11 cellular contexts compared by ENCODE assay signal in the genomic region with DNA sequence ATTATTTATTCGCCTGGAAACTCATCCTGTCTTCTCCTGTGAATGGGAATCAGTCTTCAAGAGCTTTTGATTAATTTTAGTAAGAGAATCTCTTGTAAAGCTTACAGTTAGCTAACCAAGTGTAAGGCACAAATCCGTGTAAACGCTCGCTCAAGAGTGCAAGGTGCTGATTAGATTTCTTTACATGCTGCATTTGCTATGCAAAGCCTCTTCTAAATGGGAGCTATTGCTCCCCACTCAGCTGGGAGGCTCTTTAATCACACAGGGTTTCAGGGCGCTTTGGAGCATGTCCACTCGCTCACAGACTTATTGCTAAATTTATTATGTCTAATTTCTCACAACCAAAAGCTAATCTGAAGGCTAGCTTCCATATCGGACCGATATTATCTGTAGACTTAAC. TPM values are rescaled to one million over a fixed set of nuclear protein-coding genes. Genes with fewer than 3 reads are reported as not detected.
A peak's percentile ranks its signal among the peaks of the same experiment; 100 is the strongest.
DNase-seq lines count a peak whose midpoint lies in the region; ATAC-seq and TF ChIP-seq lines count a peak whose summit lies in the region.
"Had no signal": no experiment of that assay in that cellular context is flagged by ENCODE, and none has a peak within 500 bp of the region (broad histone marks: within the 10 kb centered on the region; RNA-seq: fewer than 3 reads in every experiment).

No MANE protein-coding gene starts in this region.

- peak overlapping the region; percentile 39 for H3K9ac ChIP-seq in endodermal cell (ENCODE audit: extremely low read depth, low read length, poor library complexity, severe bottlenecking)

- peaks cover 42% of the 10 kb centered on the region for H3K4me1 Mint-ChIP-seq in endodermal cell
- peaks cover 73% of the 10 kb centered on the region for H3K4me1 Mint-ChIP-seq in nephron progenitor cell
- H3K4me1 Mint-ChIP-seq: memory B cell had no signal

- H3K9me3 Mint-ChIP-seq in endodermal cell (no peaks in the 10 kb centered on the region), nephron progenitor cell (no peaks in the 10 kb centered on the region)

- H3K27ac ChIP-seq in heart right ventricle = no peak overlapping the region
- H3K27ac ChIP-seq in endodermal cell (ENCODE audit: low read depth, low read length) = no peak overlapping the region
- no peak overlapping the region for H3K27ac ChIP-seq in urinary bladder (ENCODE audit: low read depth)

- 29 to 31% methylated on average over 8 of the region's 8 CpGs for WGBS in heart right ventricle, 2 donors
- WGBS in endodermal cell (ENCODE audit: insufficient coverage in 1 of 2, insufficient read length in 1 of 2), 2 experiments = 4 to 9% methylated on average over 4 to 8 of the region's 8 CpGs
- 31% methylated on average over 8 of the region's 8 CpGs for WGBS in urinary bladder

- H3K27me3 ChIP-seq in heart right ventricle = peaks cover 0 to 64% (median 51%) of the 10 kb centered on the region in 7 donors
- peaks cover 9% of the 10 kb centered on the region for H3K27me3 ChIP-seq in endodermal cell (ENCODE audit: control insufficient read depth, insufficient read depth, low read length, poor library complexity, severe bottlenecking)

- H3K27ac Mint-ChIP-seq in endodermal cell (no peak overlapping the region), nephron progenitor cell (no peak overlapping the region)
- H3K27ac Mint-ChIP-seq: CD14-positive monocyte, memory B cell had no signal

- H3K4me3 ChIP-seq in heart right ventricle (peak overlapping the region in 7 of 10 donors; percentile 51 to 68 (median 65)), endodermal cell (ENCODE audit: low read length) (peak overlapping the region; percentile 94), urinary bladder (ENCODE audit: low read depth, low read length) (peak overlapping the region; percentile 59)

- peaks cover 8 to 46% (median 34%) of the 10 kb centered on the region in 9 donors for H3K4me1 ChIP-seq in heart right ventricle
- H3K4me1 ChIP-seq in endodermal cell (ENCODE audit: control insufficient read depth, insufficient read depth, low read length) = no peaks in the 10 kb centered on the region
- H3K4me1 ChIP-seq in urinary bladder (ENCODE audit: insufficient read depth) = peaks cover 1% of the 10 kb centered on the region

- no peak for DNase-seq in heart right ventricle
- DNase-seq in cardiac septum (ENCODE audit: low spot score) = no peak
- DNase-seq in endodermal cell = peak; percentile 46
- DNase-seq in nephron progenitor cell = no peak
- DNase-seq in AG20443 (ENCODE audit: low spot score) = no peak

- H3K4me3 Mint-ChIP-seq in endodermal cell (peak overlapping the region; percentile 61), nephron progenitor cell (peak overlapping the region; percentile 88)
- H3K4me3 Mint-ChIP-seq: memory B cell had no signal

- H3K9me3 ChIP-seq in heart right ventricle (no peaks in the 10 kb centered on the region), endodermal cell (ENCODE audit: control insufficient read depth, low read length) (no peaks in the 10 kb centered on the region)

- intact Hi-C loops in heart right ventricle (cut with DNase I) = loop anchor here in 4 of 10 donors (5.0 to 10.0 kb wide), 4 partner anchors 130 to 1530 kb away; no protein-coding TSS in a partner anchor
- intact Hi-C loops in cardiac septum (cut with DNase I) = loop anchor here (10.0 kb wide), 1 partner anchor 340 kb away; no protein-coding TSS in a partner anchor

- H3K27me3 Mint-ChIP-seq in endodermal cell (ENCODE audit: insufficient read depth) = peaks cover 53% of the 10 kb centered on the region
- H3K27me3 Mint-ChIP-seq in nephron progenitor cell (ENCODE audit: low read depth, poor library complexity) = peaks cover 52% of the 10 kb centered on the region

- ATAC-seq in heart right ventricle (no peak), GM21515 (IDR thresholded peaks at IDR 0.05; ENCODE audit: unreplicated experiment) (no peak), HG03139 (IDR thresholded peaks at IDR 0.05; ENCODE audit: unreplicated experiment) (no peak)
- ATAC-seq: Panc1 had no signal

- H3K36me3 Mint-ChIP-seq in endodermal cell (ENCODE audit: low read depth) (no peaks in the 10 kb centered on the region), nephron progenitor cell (ENCODE audit: low read depth) (no peaks in the 10 kb centered on the region)
- H3K36me3 Mint-ChIP-seq: memory B cell had no signal

- no peaks in the 10 kb centered on the region for H3K36me3 ChIP-seq in heart right ventricle
- no peaks in the 10 kb centered on the region for H3K36me3 ChIP-seq in endodermal cell (ENCODE audit: control insufficient read depth, insufficient read depth, low read length)
- H3K36me3 ChIP-seq in urinary bladder (ENCODE audit: insufficient read depth) = no peaks in the 10 kb centered on the region

- TF ChIP-seq CTCF in heart right ventricle (IDR thresholded peaks at IDR 0.05) = no peak
- no peak for TF ChIP-seq CTCF in endodermal cell (conservative IDR thresholded peaks at IDR 0.05)
- no peak for TF ChIP-seq CTCF in nephron progenitor cell (IDR thresholded peaks at IDR 0.05)

RNA-seq across cellular contexts. Expression of gene FLRT2, which starts 5.0 kb away (rescaled TPM):
- total RNA-seq in heart right ventricle = 1 to 10 TPM; 1.5 to 7.5 (median 3.4) TPM
- polyA plus RNA-seq in heart right ventricle = 1 to 10 TPM; 1.1 to 1.5 TPM
- 6.3 TPM for total RNA-seq in cardiac septum
- total RNA-seq in endodermal cell = 10 to 100 TPM; 26.8 to 36.4 TPM
- 11.4 TPM for polyA plus RNA-seq in endodermal cell (2013, experiment 1 of 2)
- 9.7 TPM for polyA plus RNA-seq in endodermal cell (2013, experiment 2 of 2)
- total RNA-seq in urinary bladder = 194 TPM
- polyA plus RNA-seq in urinary bladder = 15.7 TPM
- polyA plus RNA-seq: CD14-positive monocyte had no signal
